In genomic region chr6:139472341-139473038, GRCh38 we compare ENCODE assay signal across 17 cellular contexts.
DNase-seq lines count a peak whose midpoint lies in the region; ATAC-seq and TF ChIP-seq lines count a peak whose summit lies in the region.
"Had no signal": no experiment of that assay in that cellular context is flagged by ENCODE, and none has a peak within 500 bp of the region (broad histone marks: within the 10 kb centered on the region; RNA-seq: fewer than 3 reads in every experiment).

No MANE protein-coding gene starts in this region.

- H3K4ac ChIP-seq in mesenchymal stem cell (ENCODE audit: low read depth in 1 of 2, low read length in 2 of 2), result peak overlapping the region in 1 of 2 experiments; percentile 20

- H3K36me3 ChIP-seq in mesenchymal stem cell (ENCODE audit: control insufficient read depth in 1 of 2, insufficient read depth in 2 of 2, low read depth in 1 of 2, low read length in 2 of 2) (no peaks in the 10 kb centered on the region), stomach smooth muscle (ENCODE audit: control insufficient read depth in 2 of 2, insufficient read depth in 2 of 2, low read length in 2 of 2) (no peaks in the 10 kb centered on the region), Peyer's patch (no peaks in the 10 kb centered on the region), WERI-Rb-1 (no peaks in the 10 kb centered on the region)

- no peak overlapping the region for H4K91ac ChIP-seq in mesenchymal stem cell (ENCODE audit: low read length)

- H2BK15ac ChIP-seq in mesenchymal stem cell (ENCODE audit: low read depth, poor library complexity, severe bottlenecking), result no peak overlapping the region

- no peaks in the 10 kb centered on the region for H3K9me3 Mint-ChIP-seq in stimulated activated memory B cell treated with anti-CD40 and anti-IgM and Interleukin-4, amounts not matched to agents 10 μg/mL and 1 μg/mL and 100 μg/mL, for 72 hours
- H3K9me3 Mint-ChIP-seq: activated T-cell treated with anti-CD3 and anti-CD28 coated beads, Interleukin-2, amount 50 U/mL, for 72 hours; CD8-positive, alpha-beta T cell; stimulated activated naive CD8-positive, alpha-beta T cell treated with anti-CD3 and anti-CD28 coated beads, Interleukin-15, Interleukin-2, amounts not matched to agents 100 ng/mL and 50 ng/mL, for 24 hours had no signal

- no peaks in the 10 kb centered on the region for H3K36me3 Mint-ChIP-seq in stimulated activated memory B cell treated with anti-CD40 and anti-IgM and Interleukin-4, amounts not matched to agents 10 μg/mL and 1 μg/mL and 100 μg/mL, for 72 hours
- H3K36me3 Mint-ChIP-seq: CD8-positive, alpha-beta T cell had no signal

- no peak overlapping the region for H3K23ac ChIP-seq in mesenchymal stem cell (ENCODE audit: low read length in 2 of 2)

- H3K27me3 Mint-ChIP-seq in stimulated activated memory B cell treated with anti-CD40 and anti-IgM and Interleukin-4, amounts not matched to agents 10 μg/mL and 1 μg/mL and 100 μg/mL, for 72 hours, result no peaks in the 10 kb centered on the region
- H3K27me3 Mint-ChIP-seq: stimulated activated naive CD8-positive, alpha-beta T cell treated with anti-CD3 and anti-CD28 coated beads, Interleukin-15, Interleukin-2, amounts not matched to agents 100 ng/mL and 50 ng/mL, for 24 hours had no signal

- H3K4me3 ChIP-seq in coronary artery, result peak overlapping the region; percentile 26
- peak overlapping the region in 1 of 2 experiments; percentile 59 for H3K4me3 ChIP-seq in mesenchymal stem cell (ENCODE audit: insufficient read depth in 1 of 2, low read depth in 1 of 2, low read length in 2 of 2)
- peak overlapping the region in 1 of 2 donors; percentile 56 for H3K4me3 ChIP-seq in stomach smooth muscle (ENCODE audit: low read length in 2 of 2)
- no peak overlapping the region for H3K4me3 ChIP-seq in Peyer's patch
- no peak overlapping the region for H3K4me3 ChIP-seq in WERI-Rb-1 (ENCODE audit: low read depth, low read length)
- H3K4me3 ChIP-seq: mucosa of descending colon had no signal

- H3K4me3 Mint-ChIP-seq in stimulated activated memory B cell treated with anti-CD40 and anti-IgM and Interleukin-4, amounts not matched to agents 10 μg/mL and 1 μg/mL and 100 μg/mL, for 72 hours, result no peak overlapping the region
- H3K4me3 Mint-ChIP-seq: activated T-cell treated with anti-CD3 and anti-CD28 coated beads, Interleukin-2, amount 50 U/mL, for 72 hours; CD8-positive, alpha-beta T cell; stimulated activated naive CD8-positive, alpha-beta T cell treated with anti-CD3 and anti-CD28 coated beads, Interleukin-15, Interleukin-2, amounts not matched to agents 100 ng/mL and 50 ng/mL, for 24 hours had no signal

- H3K9ac ChIP-seq in mesenchymal stem cell (ENCODE audit: low read length) (peak overlapping the region; percentile 86), stomach smooth muscle (ENCODE audit: low read length in 2 of 2) (no peak overlapping the region)

- no peaks in the 10 kb centered on the region for H3K79me1 ChIP-seq in mesenchymal stem cell (replicated peaks; ENCODE audit: low read length, poor library complexity, severe bottlenecking)

- H2AK5ac ChIP-seq in mesenchymal stem cell (ENCODE audit: low read length, severe bottlenecking), result peak overlapping the region; percentile 62

- WGBS in mesenchymal stem cell, result 98% methylated on average over 12 of the region's 12 CpGs

- TF ChIP-seq CTCF in coronary artery (IDR thresholded peaks at IDR 0.05) (no peak), Peyer's patch (IDR thresholded peaks at IDR 0.05) (no peak), WERI-Rb-1 (IDR thresholded peaks at IDR 0.05; ENCODE audit: low read depth, low read length) (no peak)

- no peak overlapping the region for H2BK120ac ChIP-seq in mesenchymal stem cell (ENCODE audit: low read depth, low read length)

- H3K4me1 ChIP-seq in mesenchymal stem cell (ENCODE audit: control insufficient read depth, insufficient read depth, low read depth, low read length) (peaks cover 9% of the 10 kb centered on the region), stomach smooth muscle (ENCODE audit: control insufficient read depth, insufficient read depth, low read length) (peaks cover 15% of the 10 kb centered on the region), Peyer's patch (no peaks in the 10 kb centered on the region)

- no peak overlapping the region for H4K8ac ChIP-seq in mesenchymal stem cell (ENCODE audit: low read length)

- peak overlapping the region; percentile 37 to 92 for H2BK12ac ChIP-seq in mesenchymal stem cell (ENCODE audit: low read length in 2 of 2)

- no peak for ATAC-seq in stimulated activated memory B cell treated with anti-CD40 and anti-IgM and Interleukin-4, amounts not matched to agents 10 μg/mL and 1 μg/mL and 100 μg/mL, for 72 hours
- ATAC-seq: activated T-cell treated with anti-CD3 and anti-CD28 coated beads, Interleukin-2, amount 50 U/mL, for 72 hours; CD8-positive, alpha-beta T cell; mucosa of descending colon had no signal

- H3K4me2 ChIP-seq in mesenchymal stem cell (ENCODE audit: low read length, poor library complexity, severe bottlenecking), result no peak overlapping the region

- H3K18ac ChIP-seq in mesenchymal stem cell (ENCODE audit: low read depth in 1 of 2, low read length in 2 of 2), result peak overlapping the region in 1 of 2 experiments; percentile 67

- H2BK5ac ChIP-seq in mesenchymal stem cell (ENCODE audit: low read depth, low read length, poor library complexity, severe bottlenecking), result no peak overlapping the region

- H3K27ac Mint-ChIP-seq in stimulated activated memory B cell treated with anti-CD40 and anti-IgM and Interleukin-4, amounts not matched to agents 10 μg/mL and 1 μg/mL and 100 μg/mL, for 72 hours, result no peak overlapping the region
- H3K27ac Mint-ChIP-seq: activated T-cell treated with anti-CD3 and anti-CD28 coated beads, Interleukin-2, amount 50 U/mL, for 72 hours; CD8-positive, alpha-beta T cell; stimulated activated naive CD8-positive, alpha-beta T cell treated with anti-CD3 and anti-CD28 coated beads, Interleukin-15, Interleukin-2, amounts not matched to agents 100 ng/mL and 50 ng/mL, for 24 hours had no signal

- no peak overlapping the region for H3K14ac ChIP-seq in mesenchymal stem cell (ENCODE audit: low read length in 2 of 2)

- no peak overlapping the region for H2AFZ ChIP-seq in mesenchymal stem cell (ENCODE audit: low read depth, low read length)

- H3K4me1 Mint-ChIP-seq in stimulated activated memory B cell treated with anti-CD40 and anti-IgM and Interleukin-4, amounts not matched to agents 10 μg/mL and 1 μg/mL and 100 μg/mL, for 72 hours, result peaks cover 9% of the 10 kb centered on the region

- H3K27ac ChIP-seq in coronary artery (peak overlapping the region; percentile 22 to 65), mesenchymal stem cell (ENCODE audit: low read length, poor library complexity, severe bottlenecking) (peak overlapping the region; percentile 59), stomach smooth muscle (ENCODE audit: low read length) (peak overlapping the region; percentile 66), Peyer's patch (peak overlapping the region in 2 of 4 donors; percentile 28 to 57), WERI-Rb-1 (no peak overlapping the region)
- H3K27ac ChIP-seq: VCaP had no signal

- TF ChIP-seq POLR2A in Peyer's patch (IDR thresholded peaks at IDR 0.05), result no peak

- peak; percentile 34 for DNase-seq in M059J (ENCODE audit: low read depth)
- no peak for DNase-seq in coronary artery (ENCODE audit: low spot score)
- DNase-seq in mesenchymal stem cell, result no peak
- no peak for DNase-seq in A172 (ENCODE audit: low spot score)
- DNase-seq in Peyer's patch, result no peak
- no peak for DNase-seq in WERI-Rb-1
- DNase-seq: activated T-cell treated with anti-CD3 and anti-CD28 coated beads, Interleukin-2, amount 50 U/mL, for 72 hours; CD8-positive, alpha-beta T cell; central memory CD4-positive, alpha-beta T cell; HCEC 1CT; Kasumi-1; mucosa of descending colon; SHP77 had no signal

- no peaks in the 10 kb centered on the region for H3K27me3 ChIP-seq in mesenchymal stem cell (ENCODE audit: control insufficient read depth in 1 of 2, insufficient read depth in 1 of 2, low read length in 2 of 2)
- H3K27me3 ChIP-seq in stomach smooth muscle (ENCODE audit: control insufficient read depth in 1 of 2, insufficient read depth in 2 of 2, low read length in 2 of 2), result no peaks in the 10 kb centered on the region
- H3K27me3 ChIP-seq in Peyer's patch, result no peaks in the 10 kb centered on the region
- H3K27me3 ChIP-seq in WERI-Rb-1 (ENCODE audit: insufficient read depth, low read depth, severe bottlenecking), result no peaks in the 10 kb centered on the region

- H3K9me3 ChIP-seq in mesenchymal stem cell (ENCODE audit: control insufficient read depth, low read length), result no peaks in the 10 kb centered on the region
- no peaks in the 10 kb centered on the region for H3K9me3 ChIP-seq in stomach smooth muscle (ENCODE audit: control insufficient read depth in 2 of 2, low read length in 2 of 2)
- no peaks in the 10 kb centered on the region for H3K9me3 ChIP-seq in Peyer's patch
- no peaks in the 10 kb centered on the region for H3K9me3 ChIP-seq in WERI-Rb-1 (ENCODE audit: severe bottlenecking)
- H3K9me3 ChIP-seq: mucosa of descending colon had no signal
